1 cellular context compared by ENCODE assay signal in the genomic region with DNA sequence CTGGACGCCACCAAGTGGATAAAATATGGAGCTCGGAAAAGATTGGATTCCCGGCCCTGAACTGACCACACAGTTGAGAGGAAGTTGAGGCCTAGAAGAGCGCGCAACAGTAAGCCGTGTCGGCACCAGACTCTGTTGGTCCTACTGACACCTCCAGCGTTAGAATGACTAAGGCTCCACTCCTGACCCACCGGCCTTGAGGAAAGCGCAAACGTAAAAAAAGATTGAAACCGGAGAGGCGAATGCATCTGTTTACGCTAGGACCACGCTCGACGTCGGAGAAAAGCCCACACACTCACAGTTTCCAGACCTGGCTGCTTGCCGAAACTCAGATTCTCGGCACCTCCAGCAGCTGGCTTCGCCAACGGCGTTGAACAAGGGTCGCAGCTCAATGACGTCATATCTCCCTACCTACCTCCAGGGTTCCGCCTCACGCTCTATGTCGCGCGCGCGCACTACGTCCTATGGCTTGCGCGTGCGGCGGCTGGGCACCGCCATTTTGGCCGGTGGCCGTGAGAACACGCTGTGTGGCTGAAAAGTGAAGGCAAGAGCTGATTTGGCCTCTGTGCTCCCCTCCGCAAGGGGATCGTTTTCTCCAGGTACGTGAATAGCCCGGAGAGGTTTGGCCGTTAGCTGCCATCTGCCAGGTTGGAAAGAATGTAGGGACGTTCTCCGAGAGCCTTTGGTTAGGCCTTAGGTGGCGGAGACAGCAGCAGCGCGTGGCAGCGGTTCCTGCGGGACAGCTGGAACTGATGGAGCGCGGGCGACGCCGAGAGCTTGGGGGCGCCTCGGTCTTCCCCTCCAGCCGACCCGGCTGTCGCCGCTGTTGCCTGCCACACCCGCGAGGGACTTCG.
TF ChIP-seq lines count a peak whose summit lies in the region.

TSS of gene ABCE1 (plus strand) at position 491 of the 854 bp plus-strand sequence. CDS start 6,102 bp downstream, outside the sequence.
A gene with protein sequence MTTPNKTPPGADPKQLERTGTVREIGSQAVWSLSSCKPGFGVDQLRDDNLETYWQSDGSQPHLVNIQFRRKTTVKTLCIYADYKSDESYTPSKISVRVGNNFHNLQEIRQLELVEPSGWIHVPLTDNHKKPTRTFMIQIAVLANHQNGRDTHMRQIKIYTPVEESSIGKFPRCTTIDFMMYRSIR (minus strand): TSS at position 376 of the 854 bp plus-strand sequence. CDS start 2,097 bp downstream, outside the sequence.

TF ChIP-seq in H1, 55 proteins besides CTCF, POLR2A, EP300 and RAD21:
- TF ChIP-seq, protein P1, sequence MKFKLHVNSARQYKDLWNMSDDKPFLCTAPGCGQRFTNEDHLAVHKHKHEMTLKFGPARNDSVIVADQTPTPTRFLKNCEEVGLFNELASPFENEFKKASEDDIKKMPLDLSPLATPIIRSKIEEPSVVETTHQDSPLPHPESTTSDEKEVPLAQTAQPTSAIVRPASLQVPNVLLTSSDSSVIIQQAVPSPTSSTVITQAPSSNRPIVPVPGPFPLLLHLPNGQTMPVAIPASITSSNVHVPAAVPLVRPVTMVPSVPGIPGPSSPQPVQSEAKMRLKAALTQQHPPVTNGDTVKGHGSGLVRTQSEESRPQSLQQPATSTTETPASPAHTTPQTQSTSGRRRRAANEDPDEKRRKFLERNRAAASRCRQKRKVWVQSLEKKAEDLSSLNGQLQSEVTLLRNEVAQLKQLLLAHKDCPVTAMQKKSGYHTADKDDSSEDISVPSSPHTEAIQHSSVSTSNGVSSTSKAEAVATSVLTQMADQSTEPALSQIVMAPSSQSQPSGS (IDR thresholded peaks at IDR 0.05; ENCODE audit: low read length), result peak; percentile 78
- TF ChIP-seq HDAC2 (IDR thresholded peaks at IDR 0.05; ENCODE audit: borderline replicate concordance in 1 of 2, low read depth in 2 of 2, low read length in 2 of 2) (peak in 1 of 2 experiments; percentile 58; a peak in 1 of 4 replicates), TAF1 (IDR thresholded peaks at IDR 0.05; ENCODE audit: low read depth, low read length) (peak; percentile 91), PHF8 (conservative IDR thresholded peaks at IDR 0.05; ENCODE audit: low read depth, low read length) (peak; percentile 92), YY1 (IDR thresholded peaks at IDR 0.05; ENCODE audit: low read depth, low read length) (peak; percentile 97), TAF7 (optimal IDR thresholded peaks at IDR 0.05; ENCODE audit: borderline replicate concordance, low read depth, low read length) (peak; percentile 82), NRF1 (IDR thresholded peaks at IDR 0.05; ENCODE audit: low read depth, low read length) (peak; percentile 31; the same call in 1 of the 2 replicates), SP4 (IDR thresholded peaks at IDR 0.05; ENCODE audit: low read length) (no peak), TEAD4 (IDR thresholded peaks at IDR 0.05; ENCODE audit: low read depth, low read length) (no peak), KDM4A (IDR thresholded peaks at IDR 0.05; ENCODE audit: low read depth, low read length, severe bottlenecking) (peak; percentile 87), CEBPB (IDR thresholded peaks at IDR 0.05; ENCODE audit: low read depth, low read length) (peak; percentile 10; the same call in 1 of the 2 replicates), POLR2AphosphoS5 (IDR thresholded peaks at IDR 0.05; ENCODE audit: low read depth, low read length) (peak; percentile 96), TCF12 (IDR thresholded peaks at IDR 0.05; ENCODE audit: low read depth, low read length) (0 out of 2 replicates have a peak, but pooled peaks have one; percentile 8), SRF (IDR thresholded peaks at IDR 0.05; ENCODE audit: low read depth, low read length) (peak; percentile 80), TBP (IDR thresholded peaks at IDR 0.05; ENCODE audit: low read depth, low read length) (peak; percentile 89), E2F6 (IDR thresholded peaks at IDR 0.05) (peak; percentile 65), SP2 (IDR thresholded peaks at IDR 0.05; ENCODE audit: low read length) (no peak), BRCA1 (IDR thresholded peaks at IDR 0.05; ENCODE audit: low read depth, low read length) (peak; percentile 52; the same call in 1 of the 2 replicates), KDM5A (IDR thresholded peaks at IDR 0.05; ENCODE audit: low read length) (peak; percentile 78), JUN (IDR thresholded peaks at IDR 0.05; ENCODE audit: low read depth, low read length) (peak; percentile 88), RXRA (IDR thresholded peaks at IDR 0.05; ENCODE audit: insufficient read depth, low read depth, low read length) (no peak), CHD2 (IDR thresholded peaks at IDR 0.05; ENCODE audit: low read length) (0 out of 2 replicates have a peak, but pooled peaks have one; percentile 37), GTF2F1 (IDR thresholded peaks at IDR 0.05; ENCODE audit: borderline replicate concordance, low read depth, low read length) (peak; percentile 62; the same call in 1 of the 2 replicates), USF2 (IDR thresholded peaks at IDR 0.05; ENCODE audit: low read length) (no peak), RBBP5 (IDR thresholded peaks at IDR 0.05; ENCODE audit: borderline replicate concordance, low read depth, low read length) (peak; percentile 93), JUND (IDR thresholded peaks at IDR 0.05; ENCODE audit: low read length) (peak; percentile 99), CBX5 (IDR thresholded peaks at IDR 0.05; ENCODE audit: low read depth, low read length) (no peak), SUZ12 (IDR thresholded peaks at IDR 0.05; ENCODE audit: low read length) (no peak), CBX8 (IDR thresholded peaks at IDR 0.05; ENCODE audit: borderline replicate concordance, low read depth, low read length) (no peak), ASH2L (IDR thresholded peaks at IDR 0.05; ENCODE audit: low read length) (peak; percentile 97), CREB1 (IDR thresholded peaks at IDR 0.05) (peak; percentile 99), BACH1 (IDR thresholded peaks at IDR 0.05; ENCODE audit: low read length) (no peak), SAP30 (IDR thresholded peaks at IDR 0.05; ENCODE audit: insufficient read depth, insufficient replicate concordance, low read length) (peak; percentile 65), MAFK (IDR thresholded peaks at IDR 0.05; ENCODE audit: low read depth, low read length) (no peak), NANOG (IDR thresholded peaks at IDR 0.05; ENCODE audit: insufficient read depth, low read depth, low read length, poor library complexity, severe bottlenecking) (no peak), SIN3A (conservative IDR thresholded peaks at IDR 0.05 in 1 of 2, IDR thresholded peaks at IDR 0.05 in 1 of 2; ENCODE audit: low read depth in 1 of 2, low read length in 2 of 2) (peak; percentile 92 to 95)
- TF ChIP-seq, protein P2, sequence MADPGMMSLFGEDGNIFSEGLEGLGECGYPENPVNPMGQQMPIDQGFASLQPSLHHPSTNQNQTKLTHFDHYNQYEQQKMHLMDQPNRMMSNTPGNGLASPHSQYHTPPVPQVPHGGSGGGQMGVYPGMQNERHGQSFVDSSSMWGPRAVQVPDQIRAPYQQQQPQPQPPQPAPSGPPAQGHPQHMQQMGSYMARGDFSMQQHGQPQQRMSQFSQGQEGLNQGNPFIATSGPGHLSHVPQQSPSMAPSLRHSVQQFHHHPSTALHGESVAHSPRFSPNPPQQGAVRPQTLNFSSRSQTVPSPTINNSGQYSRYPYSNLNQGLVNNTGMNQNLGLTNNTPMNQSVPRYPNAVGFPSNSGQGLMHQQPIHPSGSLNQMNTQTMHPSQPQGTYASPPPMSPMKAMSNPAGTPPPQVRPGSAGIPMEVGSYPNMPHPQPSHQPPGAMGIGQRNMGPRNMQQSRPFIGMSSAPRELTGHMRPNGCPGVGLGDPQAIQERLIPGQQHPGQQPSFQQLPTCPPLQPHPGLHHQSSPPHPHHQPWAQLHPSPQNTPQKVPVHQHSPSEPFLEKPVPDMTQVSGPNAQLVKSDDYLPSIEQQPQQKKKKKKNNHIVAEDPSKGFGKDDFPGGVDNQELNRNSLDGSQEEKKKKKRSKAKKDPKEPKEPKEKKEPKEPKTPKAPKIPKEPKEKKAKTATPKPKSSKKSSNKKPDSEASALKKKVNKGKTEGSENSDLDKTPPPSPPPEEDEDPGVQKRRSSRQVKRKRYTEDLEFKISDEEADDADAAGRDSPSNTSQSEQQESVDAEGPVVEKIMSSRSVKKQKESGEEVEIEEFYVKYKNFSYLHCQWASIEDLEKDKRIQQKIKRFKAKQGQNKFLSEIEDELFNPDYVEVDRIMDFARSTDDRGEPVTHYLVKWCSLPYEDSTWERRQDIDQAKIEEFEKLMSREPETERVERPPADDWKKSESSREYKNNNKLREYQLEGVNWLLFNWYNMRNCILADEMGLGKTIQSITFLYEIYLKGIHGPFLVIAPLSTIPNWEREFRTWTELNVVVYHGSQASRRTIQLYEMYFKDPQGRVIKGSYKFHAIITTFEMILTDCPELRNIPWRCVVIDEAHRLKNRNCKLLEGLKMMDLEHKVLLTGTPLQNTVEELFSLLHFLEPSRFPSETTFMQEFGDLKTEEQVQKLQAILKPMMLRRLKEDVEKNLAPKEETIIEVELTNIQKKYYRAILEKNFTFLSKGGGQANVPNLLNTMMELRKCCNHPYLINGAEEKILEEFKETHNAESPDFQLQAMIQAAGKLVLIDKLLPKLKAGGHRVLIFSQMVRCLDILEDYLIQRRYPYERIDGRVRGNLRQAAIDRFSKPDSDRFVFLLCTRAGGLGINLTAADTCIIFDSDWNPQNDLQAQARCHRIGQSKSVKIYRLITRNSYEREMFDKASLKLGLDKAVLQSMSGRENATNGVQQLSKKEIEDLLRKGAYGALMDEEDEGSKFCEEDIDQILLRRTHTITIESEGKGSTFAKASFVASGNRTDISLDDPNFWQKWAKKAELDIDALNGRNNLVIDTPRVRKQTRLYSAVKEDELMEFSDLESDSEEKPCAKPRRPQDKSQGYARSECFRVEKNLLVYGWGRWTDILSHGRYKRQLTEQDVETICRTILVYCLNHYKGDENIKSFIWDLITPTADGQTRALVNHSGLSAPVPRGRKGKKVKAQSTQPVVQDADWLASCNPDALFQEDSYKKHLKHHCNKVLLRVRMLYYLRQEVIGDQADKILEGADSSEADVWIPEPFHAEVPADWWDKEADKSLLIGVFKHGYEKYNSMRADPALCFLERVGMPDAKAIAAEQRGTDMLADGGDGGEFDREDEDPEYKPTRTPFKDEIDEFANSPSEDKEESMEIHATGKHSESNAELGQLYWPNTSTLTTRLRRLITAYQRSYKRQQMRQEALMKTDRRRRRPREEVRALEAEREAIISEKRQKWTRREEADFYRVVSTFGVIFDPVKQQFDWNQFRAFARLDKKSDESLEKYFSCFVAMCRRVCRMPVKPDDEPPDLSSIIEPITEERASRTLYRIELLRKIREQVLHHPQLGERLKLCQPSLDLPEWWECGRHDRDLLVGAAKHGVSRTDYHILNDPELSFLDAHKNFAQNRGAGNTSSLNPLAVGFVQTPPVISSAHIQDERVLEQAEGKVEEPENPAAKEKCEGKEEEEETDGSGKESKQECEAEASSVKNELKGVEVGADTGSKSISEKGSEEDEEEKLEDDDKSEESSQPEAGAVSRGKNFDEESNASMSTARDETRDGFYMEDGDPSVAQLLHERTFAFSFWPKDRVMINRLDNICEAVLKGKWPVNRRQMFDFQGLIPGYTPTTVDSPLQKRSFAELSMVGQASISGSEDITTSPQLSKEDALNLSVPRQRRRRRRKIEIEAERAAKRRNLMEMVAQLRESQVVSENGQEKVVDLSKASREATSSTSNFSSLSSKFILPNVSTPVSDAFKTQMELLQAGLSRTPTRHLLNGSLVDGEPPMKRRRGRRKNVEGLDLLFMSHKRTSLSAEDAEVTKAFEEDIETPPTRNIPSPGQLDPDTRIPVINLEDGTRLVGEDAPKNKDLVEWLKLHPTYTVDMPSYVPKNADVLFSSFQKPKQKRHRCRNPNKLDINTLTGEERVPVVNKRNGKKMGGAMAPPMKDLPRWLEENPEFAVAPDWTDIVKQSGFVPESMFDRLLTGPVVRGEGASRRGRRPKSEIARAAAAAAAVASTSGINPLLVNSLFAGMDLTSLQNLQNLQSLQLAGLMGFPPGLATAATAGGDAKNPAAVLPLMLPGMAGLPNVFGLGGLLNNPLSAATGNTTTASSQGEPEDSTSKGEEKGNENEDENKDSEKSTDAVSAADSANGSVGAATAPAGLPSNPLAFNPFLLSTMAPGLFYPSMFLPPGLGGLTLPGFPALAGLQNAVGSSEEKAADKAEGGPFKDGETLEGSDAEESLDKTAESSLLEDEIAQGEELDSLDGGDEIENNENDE (IDR thresholded peaks at IDR 0.05; ENCODE audit: insufficient replicate concordance, low read length), result no peak
- TF ChIP-seq, protein P3, sequence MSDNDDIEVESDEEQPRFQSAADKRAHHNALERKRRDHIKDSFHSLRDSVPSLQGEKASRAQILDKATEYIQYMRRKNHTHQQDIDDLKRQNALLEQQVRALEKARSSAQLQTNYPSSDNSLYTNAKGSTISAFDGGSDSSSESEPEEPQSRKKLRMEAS (IDR thresholded peaks at IDR 0.05), result peak; percentile 98
- TF ChIP-seq, protein P4, sequence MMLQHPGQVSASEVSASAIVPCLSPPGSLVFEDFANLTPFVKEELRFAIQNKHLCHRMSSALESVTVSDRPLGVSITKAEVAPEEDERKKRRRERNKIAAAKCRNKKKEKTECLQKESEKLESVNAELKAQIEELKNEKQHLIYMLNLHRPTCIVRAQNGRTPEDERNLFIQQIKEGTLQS (IDR thresholded peaks at IDR 0.05; ENCODE audit: insufficient read depth, low read depth, low read length), result peak; percentile 85
